In genomic region chr22:46695346-46696224, GRCh38 we compare ENCODE assay signal across 1 cellular context.
TF ChIP-seq lines count a peak whose summit lies in the region.

No MANE protein-coding gene starts in this region.

TF ChIP-seq in SK-N-SH, 30 proteins besides CTCF, POLR2A, EP300 and RAD21 (continued from another document):
- TF ChIP-seq REST (IDR thresholded peaks at IDR 0.05; ENCODE audit: low read depth, low read length): no peak
- TF ChIP-seq TEAD4 (IDR thresholded peaks at IDR 0.05; ENCODE audit: borderline replicate concordance, insufficient read depth): no peak
